8 cellular contexts compared by ENCODE assay signal in the genomic region with DNA sequence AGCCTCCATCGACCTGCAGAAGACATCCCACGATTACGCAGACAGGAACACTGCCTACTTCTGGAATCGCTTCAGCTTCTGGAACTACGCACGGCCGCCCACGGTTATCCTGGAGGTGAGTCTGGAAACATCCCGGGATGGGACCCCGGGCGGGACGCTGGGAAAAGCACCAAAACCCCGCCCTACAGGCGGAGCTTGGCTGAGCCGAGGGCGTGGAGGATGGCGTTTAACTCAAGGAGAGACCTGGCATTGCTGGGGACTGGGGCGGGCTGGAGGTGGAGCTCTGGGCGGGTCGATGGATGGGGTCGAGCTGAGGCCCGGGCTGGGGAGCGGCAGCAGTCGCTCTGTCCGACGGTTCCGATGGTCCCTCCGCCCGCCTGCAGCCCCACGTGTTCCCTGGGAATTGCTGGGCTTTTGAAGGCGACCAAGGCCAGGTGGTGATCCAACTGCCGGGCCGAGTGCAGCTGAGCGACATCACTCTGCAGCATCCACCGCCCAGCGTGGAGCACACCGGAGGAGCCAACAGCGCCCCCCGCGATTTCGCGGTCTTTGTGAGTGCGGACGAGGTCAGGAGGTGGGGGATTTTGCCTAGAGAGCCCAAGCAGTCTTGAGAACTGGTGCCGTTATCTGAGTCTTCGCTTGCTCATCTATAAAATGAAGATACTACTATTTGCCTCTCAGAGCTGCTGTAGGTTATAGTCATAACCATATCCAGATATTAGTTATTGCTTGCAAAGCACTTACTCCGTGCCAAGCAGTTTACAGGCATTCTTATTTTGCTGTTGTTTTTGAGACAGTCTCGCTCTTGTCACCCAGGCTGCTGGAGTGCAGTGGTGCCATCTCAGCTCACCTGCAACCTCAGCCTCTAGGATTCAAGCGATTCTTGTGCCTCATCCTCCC. TPM values are rescaled to one million over a fixed set of nuclear protein-coding genes. Genes with fewer than 3 reads are reported as not detected.
A peak's percentile ranks its signal among the peaks of the same experiment; 100 is the strongest.
DNase-seq lines count a peak whose midpoint lies in the region; ATAC-seq and TF ChIP-seq lines count a peak whose summit lies in the region.

No MANE protein-coding gene starts in this region.

- H3K9me3 Mint-ChIP-seq in activated naive CD4-positive, alpha-beta T cell treated with anti-CD3 and anti-CD28 coated beads, Interleukin-2, amount 10 ng/mL, durations not matched to agents 7 days and 5 days, result no peaks in the 10 kb centered on the region
- H3K9me3 Mint-ChIP-seq in progenitor cell of endocrine pancreas (ENCODE audit: low read depth), result no peaks in the 10 kb centered on the region

- H3K9me3 ChIP-seq in SK-N-MC (ENCODE audit: low read depth, low read length), result no peaks in the 10 kb centered on the region
- H3K9me3 ChIP-seq in heart left ventricle, result no peaks in the 10 kb centered on the region
- H3K9me3 ChIP-seq in upper lobe of left lung, result no peaks in the 10 kb centered on the region

- H3K4me1 ChIP-seq in heart left ventricle (peaks cover 3 to 42% (median 28%) of the 10 kb centered on the region in 12 donors), upper lobe of left lung (peaks cover 32 to 43% (median 37%) of the 10 kb centered on the region in 4 donors)

- WGBS in heart left ventricle, 4 donors, result 6 to 8% (median 6%) methylated on average over 33 to 49 of the region's 49 CpGs
- 7 to 12% methylated on average over 20 to 37 of the region's 49 CpGs for WGBS in upper lobe of left lung, 2 donors

- no peak for TF ChIP-seq POLR2A in heart left ventricle (IDR thresholded peaks at IDR 0.05)
- peak in 1 of 4 donors; percentile 6 for TF ChIP-seq POLR2A in upper lobe of left lung (IDR thresholded peaks at IDR 0.05)

- H3K27ac ChIP-seq in SK-N-MC, result no peak overlapping the region; the same call in 1 of the 2 replicates
- H3K27ac ChIP-seq in heart left ventricle, result peak overlapping the region in 3 of 12 donors; percentile 10 to 97 (median 88)
- peak overlapping the region in 2 of 4 donors; percentile 28 to 38 for H3K27ac ChIP-seq in upper lobe of left lung

- peaks cover 42% of the 10 kb centered on the region for H3K4me1 Mint-ChIP-seq in activated naive CD4-positive, alpha-beta T cell treated with anti-CD3 and anti-CD28 coated beads, Interleukin-2, amount 10 ng/mL, durations not matched to agents 7 days and 5 days
- peaks cover 6% of the 10 kb centered on the region for H3K4me1 Mint-ChIP-seq in progenitor cell of endocrine pancreas (ENCODE audit: low read depth)

- peak overlapping the region; percentile 55 for H3K27ac Mint-ChIP-seq in activated naive CD4-positive, alpha-beta T cell treated with anti-CD3 and anti-CD28 coated beads, Interleukin-2, amount 10 ng/mL, durations not matched to agents 7 days and 5 days
- H3K27ac Mint-ChIP-seq in progenitor cell of endocrine pancreas, result peak overlapping the region; percentile 45

- no peak for TF ChIP-seq EP300 in upper lobe of left lung (IDR thresholded peaks at IDR 0.05)

- H3K27me3 Mint-ChIP-seq in activated naive CD4-positive, alpha-beta T cell treated with anti-CD3 and anti-CD28 coated beads, Interleukin-2, amount 10 ng/mL, durations not matched to agents 7 days and 5 days, result peaks cover 23% of the 10 kb centered on the region
- peaks cover 21% of the 10 kb centered on the region for H3K27me3 Mint-ChIP-seq in progenitor cell of endocrine pancreas

- DNase-seq in COR-L47 (lab: John Stamatoyannopoulos, UW), result peak; percentile 64
- peak; percentile 67 for DNase-seq in LHCN-M2 (ENCODE audit: low read depth)
- peak; percentile 20 for DNase-seq in SK-N-MC (ENCODE audit: low read depth, low spot score)
- peak; percentile 80 for DNase-seq in activated naive CD4-positive, alpha-beta T cell treated with anti-CD3 and anti-CD28 coated beads, Interleukin-2, amount 10 ng/mL, durations not matched to agents 7 days and 5 days
- DNase-seq in heart left ventricle, result peak; percentile 76 to 88 (median 79)
- peak; percentile 60 for DNase-seq in progenitor cell of endocrine pancreas (ENCODE audit: low spot score, unreplicated experiment)
- DNase-seq in upper lobe of left lung, result peak; percentile 83 to 91

- no peak overlapping the region for H3K9ac ChIP-seq in SK-N-MC (ENCODE audit: insufficient read length)

- CTCF ChIA-PET in activated naive CD4-positive, alpha-beta T cell treated with anti-CD3 and anti-CD28 coated beads, Interleukin-2, amount 10 ng/mL, durations not matched to agents 7 days and 5 days (lab: Charles Lee), result interaction anchor here (0.7 to 2.9 kb wide), 17 partner anchors 10 to 335 kb away, joined by 3 to 12 read pairs (median 4); a partner anchor contains a TSS

- TF ChIP-seq CTCF in heart left ventricle (IDR thresholded peaks at IDR 0.05) (peak in 11 of 12 donors; percentile 4 to 36 (median 18)), progenitor cell of endocrine pancreas (IDR thresholded peaks at IDR 0.05; ENCODE audit: unreplicated experiment) (peak; percentile 72), upper lobe of left lung (IDR thresholded peaks at IDR 0.05) (peak in 5 of 6 experiments; percentile 19 to 43 (median 27))

- peak overlapping the region; percentile 86 for H3K4me3 ChIP-seq in SK-N-MC
- peak overlapping the region; percentile 19 to 68 (median 56) for H3K4me3 ChIP-seq in heart left ventricle
- peak overlapping the region; percentile 30 to 64 (median 44) for H3K4me3 ChIP-seq in upper lobe of left lung

- H3K4me3 Mint-ChIP-seq in activated naive CD4-positive, alpha-beta T cell treated with anti-CD3 and anti-CD28 coated beads, Interleukin-2, amount 10 ng/mL, durations not matched to agents 7 days and 5 days, result peak overlapping the region; percentile 84
- H3K4me3 Mint-ChIP-seq in progenitor cell of endocrine pancreas (ENCODE audit: low read depth), result peak overlapping the region; percentile 75

- H3K36me3 ChIP-seq in SK-N-MC (ENCODE audit: insufficient read depth, low read length) (no peaks in the 10 kb centered on the region; the same call in 1 of the 2 replicates), heart left ventricle (peaks cover 0 to 15% (median 6%) of the 10 kb centered on the region in 9 donors), upper lobe of left lung (peaks cover 0 to 10% (median 0%) of the 10 kb centered on the region in 4 donors)

- H3K27me3 ChIP-seq in heart left ventricle (no peaks in the 10 kb centered on the region), upper lobe of left lung (no peaks in the 10 kb centered on the region)

- peaks cover 10% of the 10 kb centered on the region for H3K36me3 Mint-ChIP-seq in activated naive CD4-positive, alpha-beta T cell treated with anti-CD3 and anti-CD28 coated beads, Interleukin-2, amount 10 ng/mL, durations not matched to agents 7 days and 5 days
- peaks cover 5% of the 10 kb centered on the region for H3K36me3 Mint-ChIP-seq in progenitor cell of endocrine pancreas (ENCODE audit: insufficient read depth)

- ATAC-seq in GM21390 (IDR thresholded peaks at IDR 0.05; ENCODE audit: unreplicated experiment), result peak; percentile 47
- ATAC-seq in heart left ventricle, result peak in 3 of 4 donors; percentile 28 to 51 (median 33)
- peak; percentile 39 to 61 for ATAC-seq in upper lobe of left lung (ENCODE audit: low FRiP score in 2 of 2)

- intact Hi-C loops in heart left ventricle (cut with DNase I), result loop anchor here in 7 of 10 donors (5.0 to 10.0 kb wide), 4 partner anchors 43 to 155 kb away; a partner anchor contains a TSS

RNA-seq across cellular contexts. Expression of a gene that starts 3.8 kb away (rescaled TPM):
- total RNA-seq in LHCN-M2 (2014; rRNA removed), result 12.6 and 13.7 TPM in 2 replicates
- polyA plus RNA-seq in LHCN-M2 (2012), result 12.2 TPM
- 1 to 10 TPM; 1.1 to 6.8 (median 4.5) TPM for total RNA-seq in heart left ventricle
- 1 to 10 TPM; 4.3 to 6.9 TPM for polyA plus RNA-seq in heart left ventricle
- 1.1 and 2.5 TPM in 2 replicates for total RNA-seq in progenitor cell of endocrine pancreas
- total RNA-seq in upper lobe of left lung, result 10 to 100 TPM in 2 of 6 donors, 1 to 10 TPM in 4; 2.7 to 48.2 (median 4.8) TPM

RNA-seq across cellular contexts. Expression of a gene that starts 45.3 kb away (rescaled TPM):
- total RNA-seq in LHCN-M2 (2014; rRNA removed) (148 and 168 TPM in 2 replicates), heart left ventricle (10 to 100 TPM; 25.7 to 75.6 (median 56.1) TPM), progenitor cell of endocrine pancreas (293 and 298 TPM in 2 replicates), upper lobe of left lung (100 to 1,000 TPM in 5 of 6 donors, 10 to 100 TPM in 1; 48.8 to 210 (median 177) TPM)
- polyA plus RNA-seq in LHCN-M2 (2012), result 244 TPM
- 10 to 100 TPM; 37.8 to 55.4 TPM for polyA plus RNA-seq in heart left ventricle

RNA-seq across cellular contexts. Expression of a gene that starts 45.3 kb away (rescaled TPM):
- total RNA-seq in LHCN-M2 (2014; rRNA removed) (45.7 and 46.2 TPM in 2 replicates), heart left ventricle (10 to 100 TPM; 15.8 to 61.7 (median 44.4) TPM), progenitor cell of endocrine pancreas (157 and 161 TPM in 2 replicates), upper lobe of left lung (10 to 100 TPM; 14.1 to 64.9 (median 31.4) TPM)
- polyA plus RNA-seq in LHCN-M2 (2012), result 27.6 TPM
- 10 to 100 TPM in 1 of 2 donors, 1 to 10 TPM in 1; 7.4 to 26.4 TPM for polyA plus RNA-seq in heart left ventricle

Comparison
In these comparisons a context has a peak if more than half of its experiments do, and no peak if none do; other contexts are left out.
1. DNase-seq: peak in every context shown above with its lines; median percentile 87 in upper lobe of left lung; 80 in activated naive CD4-positive, alpha-beta T cell treated with anti-CD3 and anti-CD28 coated beads, Interleukin-2, amount 10 ng/mL, durations not matched to agents 7 days and 5 days; 79 in heart left ventricle; 67 in LHCN-M2; 64 in COR-L47; 60 in progenitor cell of endocrine pancreas; 20 in SK-N-MC.
2. CTCF ChIP-seq: peak in every context shown above with its lines; median percentile 72 in progenitor cell of endocrine pancreas; 27 in upper lobe of left lung; 18 in heart left ventricle.